Comparison of ENCODE assay signal across 19 cellular contexts in the genomic region with DNA sequence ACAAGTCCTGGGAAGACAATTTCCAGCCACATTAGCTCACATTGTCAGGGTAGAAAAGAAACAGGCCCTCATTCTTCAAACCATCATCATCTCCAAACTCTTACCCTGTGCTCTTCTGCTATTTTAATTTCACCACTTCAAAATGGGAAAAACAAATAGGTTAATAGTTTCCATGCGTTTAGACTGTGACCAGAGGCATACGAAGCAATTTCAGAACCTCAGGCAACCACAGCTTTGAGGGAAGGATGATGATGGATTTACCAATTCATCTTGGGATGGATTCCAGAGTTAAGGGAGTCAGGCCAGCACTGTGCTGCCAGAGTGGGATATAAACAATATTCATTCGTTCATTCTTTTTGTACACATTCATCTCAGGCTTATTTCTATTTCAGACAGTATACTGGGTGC.
A peak's percentile ranks its signal among the peaks of the same experiment; 100 is the strongest.
DNase-seq lines count a peak whose midpoint lies in the region; ATAC-seq and TF ChIP-seq lines count a peak whose summit lies in the region.
"Had no signal": no experiment of that assay in that cellular context is flagged by ENCODE, and none has a peak within 500 bp of the region (broad histone marks: within the 10 kb centered on the region; RNA-seq: fewer than 3 reads in every experiment).

No MANE protein-coding gene starts in this region.

- H3K9me3 ChIP-seq in MG63: no peaks in the 10 kb centered on the region
- no peaks in the 10 kb centered on the region for H3K9me3 ChIP-seq in fibroblast of lung (ENCODE audit: control insufficient read depth, insufficient read depth, low read depth, low read length)
- H3K9me3 ChIP-seq in osteoblast (ENCODE audit: low read depth, low read length): no peaks in the 10 kb centered on the region
- no peaks in the 10 kb centered on the region for H3K9me3 ChIP-seq in OCI-LY7 (ENCODE audit: low read length)
- no peaks in the 10 kb centered on the region for H3K9me3 ChIP-seq in colonic mucosa
- H3K9me3 ChIP-seq: left ventricle myocardium inferior, Peyer's patch, right atrium auricular region, upper lobe of left lung had no signal

- H2AFZ ChIP-seq in fibroblast of lung (ENCODE audit: low read length) (no peak overlapping the region), osteoblast (ENCODE audit: low read length) (no peak overlapping the region), OCI-LY7 (ENCODE audit: low read length) (no peak overlapping the region)

- intact Hi-C loops in OCI-LY7 (cut with micrococcal nuclease; ENCODE audit: unreplicated experiment): no loop called here
- intact Hi-C loops in colonic mucosa (cut with DNase I): no loop called here

- H3K4me2 ChIP-seq in fibroblast of lung (ENCODE audit: extremely low read depth, insufficient read depth, low read length) (no peak overlapping the region), osteoblast (ENCODE audit: insufficient read depth, low read length) (no peak overlapping the region), OCI-LY7 (ENCODE audit: low read length) (no peak overlapping the region)

- ATAC-seq in HG03342 (IDR thresholded peaks at IDR 0.05; ENCODE audit: unreplicated experiment): no peak
- ATAC-seq: activated CD4-positive, CD25-positive, alpha-beta regulatory T cell treated with anti-CD3 and anti-CD28 coated beads, Interleukin-2, amount 50 U/mL, for 24 hours; GM12878; stimulated activated naive CD8-positive, alpha-beta T cell treated with anti-CD3 and anti-CD28 coated beads, Interleukin-15, Interleukin-2, amounts not matched to agents 100 U/mL and 50 U/mL, for 24 hours had no signal

- no peaks in the 10 kb centered on the region for H3K9me2 ChIP-seq in OCI-LY7 (ENCODE audit: insufficient read depth, low read length)

- CTCF ChIA-PET in OCI-LY7 (lab: Charles Lee; ENCODE audit: unreplicated experiment): no interaction called here

- DNase-seq in AG09309 (ENCODE audit: low read depth) (peak; percentile 68), MG63 (peak; percentile 65), fibroblast of lung (ENCODE audit: low read depth in 2 of 2) (peak; percentile 83 to 86), osteoblast (ENCODE audit: insufficient read length, low spot score, missing footprints) (peak; percentile 74), SHP77 treated with DMSO at 0.1 percent for 48 hours (lab: John Stamatoyannopoulos, UW) (no peak), OCI-LY7 (ENCODE audit: low spot score) (no peak), colonic mucosa (no peak)
- DNase-seq: ACHN; activated naive CD8-positive, alpha-beta T cell treated with anti-CD3 and anti-CD28 coated beads, Interleukin-2, amount 10 ng/mL, durations not matched to agents 7 days and 5 days; effector memory CD4-positive, alpha-beta T cell; left ventricle myocardium inferior; NCI-H1436; Peyer's patch; stimulated activated naive CD8-positive, alpha-beta T cell treated with anti-CD3 and anti-CD28 coated beads, Interleukin-15, Interleukin-2, amounts not matched to agents 100 U/mL and 50 U/mL, for 24 hours; upper lobe of left lung had no signal

- H3K79me2 ChIP-seq in fibroblast of lung (ENCODE audit: control insufficient read depth, insufficient read depth, low read length) (no peaks in the 10 kb centered on the region), osteoblast (ENCODE audit: insufficient read depth, low read length) (peaks cover 3% of the 10 kb centered on the region), OCI-LY7 (ENCODE audit: insufficient read depth, low read depth, low read length) (no peaks in the 10 kb centered on the region)

- H3K27ac ChIP-seq in fibroblast of lung (ENCODE audit: insufficient read depth, low read length): no peak overlapping the region
- peak overlapping the region; percentile 9 for H3K27ac ChIP-seq in osteoblast (ENCODE audit: low read depth, low read length)
- no peak overlapping the region for H3K27ac ChIP-seq in OCI-LY7 (ENCODE audit: low read depth, low read length, poor library complexity, severe bottlenecking)
- no peak overlapping the region for H3K27ac ChIP-seq in colonic mucosa
- H3K27ac ChIP-seq: left ventricle myocardium inferior, Peyer's patch, right atrium auricular region, upper lobe of left lung had no signal

- POLR2A ChIA-PET in OCI-LY7 (lab: Charles Lee): interaction anchor here (1.0 to 1.6 kb wide), 2 partner anchors 8 to 13 kb away, joined by 3 to 4 read pairs; no protein-coding TSS in a partner anchor

- H3K4me1 ChIP-seq in fibroblast of lung (ENCODE audit: control insufficient read depth, extremely low read depth, insufficient read depth, low read length) (peaks cover 4% of the 10 kb centered on the region), osteoblast (ENCODE audit: insufficient read depth, low read length) (peaks cover 16% of the 10 kb centered on the region), OCI-LY7 (ENCODE audit: insufficient read depth, low read length, poor library complexity, severe bottlenecking) (no peaks in the 10 kb centered on the region), colonic mucosa (no peaks in the 10 kb centered on the region)
- H3K4me1 ChIP-seq: Peyer's patch had no signal

- H4K20me1 ChIP-seq in fibroblast of lung (ENCODE audit: control insufficient read depth, extremely low read depth, insufficient read depth, low read length) (no peaks in the 10 kb centered on the region), osteoblast (ENCODE audit: insufficient read depth, low read length) (peaks cover 2% of the 10 kb centered on the region), OCI-LY7 (ENCODE audit: insufficient read depth, low read length) (no peaks in the 10 kb centered on the region)

- H3K9ac ChIP-seq in fibroblast of lung (ENCODE audit: insufficient read depth, low read length) (no peak overlapping the region), colonic mucosa (ENCODE audit: low read depth in 2 of 2, low read length in 2 of 2) (no peak overlapping the region)

- TF ChIP-seq CTCF in AG09309 (IDR thresholded peaks at IDR 0.05; ENCODE audit: control insufficient read depth, insufficient read depth, low read depth, low read length, missing control alignments) (no peak), fibroblast of lung (conservative IDR thresholded peaks at IDR 0.05 in 1 of 2, IDR thresholded peaks at IDR 0.05 in 1 of 2; ENCODE audit: low read depth in 1 of 2, low read length in 2 of 2) (no peak), osteoblast (IDR thresholded peaks at IDR 0.05; ENCODE audit: extremely low read depth, low read depth, low read length) (no peak), OCI-LY7 (conservative IDR thresholded peaks at IDR 0.05; ENCODE audit: low read length) (no peak), colonic mucosa (IDR thresholded peaks at IDR 0.05) (no peak)

- H3K36me3 ChIP-seq in MG63: peaks cover 7% of the 10 kb centered on the region
- no peaks in the 10 kb centered on the region for H3K36me3 ChIP-seq in fibroblast of lung (ENCODE audit: control insufficient read depth, insufficient read depth, low read length)
- H3K36me3 ChIP-seq in osteoblast (ENCODE audit: insufficient read depth, low read length): peaks cover 7% of the 10 kb centered on the region
- no peaks in the 10 kb centered on the region; the same call in 1 of the 2 replicates for H3K36me3 ChIP-seq in OCI-LY7 (ENCODE audit: insufficient read depth, low read length)
- no peaks in the 10 kb centered on the region for H3K36me3 ChIP-seq in colonic mucosa

- no peak overlapping the region for H3K4me3 ChIP-seq in AG09309 (ENCODE audit: control insufficient read depth, low read depth, low read length)
- no peak overlapping the region for H3K4me3 ChIP-seq in MG63
- no peak overlapping the region for H3K4me3 ChIP-seq in fibroblast of lung (replicated peaks in 1 of 4; ENCODE audit: control extremely low read depth in 1 of 4, insufficient read depth in 1 of 4, low read depth in 3 of 4, low read length in 4 of 4)
- H3K4me3 ChIP-seq in osteoblast (ENCODE audit: insufficient read depth, low read length): no peak overlapping the region
- H3K4me3 ChIP-seq in OCI-LY7 (ENCODE audit: low read depth, low read length, poor library complexity, severe bottlenecking): no peak overlapping the region
- H3K4me3 ChIP-seq in colonic mucosa: no peak overlapping the region
- H3K4me3 ChIP-seq: GM12878, left ventricle myocardium inferior, Peyer's patch, right atrium auricular region, upper lobe of left lung had no signal

- H3K27me3 ChIP-seq in MG63: no peaks in the 10 kb centered on the region
- H3K27me3 ChIP-seq in fibroblast of lung (ENCODE audit: control insufficient read depth, insufficient read depth, low read length): no peaks in the 10 kb centered on the region
- no peaks in the 10 kb centered on the region for H3K27me3 ChIP-seq in osteoblast (ENCODE audit: insufficient read depth, low read length)
- no peaks in the 10 kb centered on the region for H3K27me3 ChIP-seq in colonic mucosa
- H3K27me3 ChIP-seq: Peyer's patch, right atrium auricular region, upper lobe of left lung had no signal

- BruUV-seq in OCI-LY7 (replicated peaks; lab: Mats Ljungman, UMichigan): no TSS peak

Comparison
In these comparisons a context has a peak if more than half of its experiments do, and no peak if none do; other contexts are left out.
1. DNase-seq: peak in AG09309 (single experiment), MG63 (single experiment), fibroblast of lung (2 of 2) and osteoblast (single experiment); none in SHP77 treated with DMSO at 0.1 percent for 48 hours (single experiment), OCI-LY7 (single experiment) and colonic mucosa (single experiment).